Comparison of ENCODE assay signal across 18 cellular contexts in the genomic region with DNA sequence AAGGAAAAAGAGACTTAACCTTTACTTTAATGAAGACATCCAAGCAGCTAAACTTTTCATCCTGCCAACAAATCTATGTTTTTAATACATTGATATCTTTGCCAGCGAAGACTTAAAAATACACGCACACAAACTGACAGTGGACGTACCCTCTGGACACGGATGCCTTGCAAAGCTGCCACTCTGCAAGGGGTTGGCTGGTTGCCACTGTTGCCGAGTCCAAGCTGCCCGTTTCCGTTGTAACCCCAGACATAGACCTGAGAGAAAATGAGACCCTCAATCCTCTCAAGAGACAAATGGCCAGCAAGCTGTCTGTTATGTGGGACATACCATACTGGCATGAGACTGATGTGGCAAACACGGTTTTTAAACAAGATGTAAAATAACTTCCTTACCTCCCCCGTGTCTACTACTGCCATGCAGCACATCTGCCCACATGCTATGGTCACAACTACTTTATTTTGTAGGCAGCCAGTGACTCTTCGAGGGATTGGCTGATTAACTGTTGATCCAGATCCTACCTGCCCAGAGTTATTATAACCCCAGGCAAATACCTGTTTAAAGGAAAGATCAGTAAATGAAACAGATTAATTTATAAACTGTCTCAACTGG. TPM values are rescaled to one million over a fixed set of nuclear protein-coding genes. Genes with fewer than 3 reads are reported as not detected.
DNase-seq lines count a peak whose midpoint lies in the region; ATAC-seq and TF ChIP-seq lines count a peak whose summit lies in the region.
"Had no signal": no experiment of that assay in that cellular context is flagged by ENCODE, and none has a peak within 500 bp of the region (broad histone marks: within the 10 kb centered on the region; RNA-seq: fewer than 3 reads in every experiment).

No MANE protein-coding gene starts in this region.

- TF ChIP-seq POLR2A in esophagus squamous epithelium (IDR thresholded peaks at IDR 0.05): no peak

- ATAC-seq in psoas muscle (peak in 3 of 4 donors; percentile 46 to 75 (median 59)), GM18498 (IDR thresholded peaks at IDR 0.05; ENCODE audit: unreplicated experiment) (no peak)
- ATAC-seq: activated T-cell treated with anti-CD3 and anti-CD28 coated beads, Interleukin-2, amount 50 U/mL, for 72 hours; foreskin keratinocyte had no signal

- H3K27me3 ChIP-seq in esophagus squamous epithelium (no peaks in the 10 kb centered on the region), psoas muscle (ENCODE audit: insufficient read depth in 3 of 3, low read length in 2 of 3) (no peaks in the 10 kb centered on the region)
- H3K27me3 ChIP-seq: cardiac muscle cell, foreskin keratinocyte, stomach had no signal

- H3K4me3 ChIP-seq in esophagus squamous epithelium (peak overlapping the region in 1 of 4 donors; percentile 25), psoas muscle (peak overlapping the region; percentile 49)
- H3K4me3 ChIP-seq: cardiac muscle cell, lung, stomach had no signal

- DNase-seq in CD1c-positive myeloid dendritic cell (ENCODE audit: extremely low spot score) (peak; percentile 14), NCI-H69 (lab: John Stamatoyannopoulos, UW) (peak; percentile 9), esophagus squamous epithelium (lab: John Stamatoyannopoulos, UW) (no peak), psoas muscle (peak; percentile 34 to 73), NCI-H2107 (lab: John Stamatoyannopoulos, UW) (no peak), NOMO-1 treated with DMSO at 0.1 percent for 48 hours (lab: John Stamatoyannopoulos, UW; ENCODE audit: unreplicated experiment) (no peak)
- DNase-seq: activated CD4-positive, alpha-beta T cell treated with anti-CD3 and anti-CD28 coated beads for 1 hour; activated naive CD4-positive, alpha-beta T cell treated with anti-CD3 and anti-CD28 coated beads, Interleukin-2, amount 10 ng/mL, durations not matched to agents 7 days and 5 days; activated T-cell treated with anti-CD3 and anti-CD28 coated beads, Interleukin-2, amount 50 U/mL, for 72 hours; CD4-positive, CD25-positive, alpha-beta regulatory T cell; erythroblast; foreskin keratinocyte; NCI-H1436 treated with DMSO at 0.1 percent for 48 hours; NCI-H2171; stomach had no signal

- peaks cover 0 to 17% (median 0%) of the 10 kb centered on the region in 3 donors for H3K36me3 ChIP-seq in esophagus squamous epithelium
- peaks cover 2 to 13% of the 10 kb centered on the region in 2 donors for H3K36me3 ChIP-seq in psoas muscle (ENCODE audit: insufficient read depth in 1 of 2, low read depth in 1 of 2)
- H3K36me3 ChIP-seq: cardiac muscle cell had no signal

- intact Hi-C loops in esophagus squamous epithelium (cut with DNase I) (no loop called here), psoas muscle (cut with DNase I) (no loop called here)

- H3K9me3 ChIP-seq in esophagus squamous epithelium (no peaks in the 10 kb centered on the region), psoas muscle (no peaks in the 10 kb centered on the region)
- H3K9me3 ChIP-seq: stomach had no signal

- WGBS in esophagus squamous epithelium, 2 donors: 57 to 61% methylated on average over 10 of the region's 10 CpGs
- WGBS in psoas muscle, 3 donors: 21 to 29% (median 25%) methylated on average over 10 of the region's 10 CpGs

- peak overlapping the region in 3 of 4 donors; percentile 1 to 55 (median 41) for H3K27ac ChIP-seq in esophagus squamous epithelium
- no peak overlapping the region for H3K27ac ChIP-seq in psoas muscle
- H3K27ac ChIP-seq: cardiac muscle cell, foreskin keratinocyte, stomach had no signal

- H3K4me1 ChIP-seq in esophagus squamous epithelium: peaks cover 7 to 57% (median 38%) of the 10 kb centered on the region in 3 donors
- peaks cover 16% of the 10 kb centered on the region for H3K4me1 ChIP-seq in psoas muscle

- TF ChIP-seq CTCF in esophagus squamous epithelium (IDR thresholded peaks at IDR 0.05): no peak
- no peak for TF ChIP-seq CTCF in psoas muscle (IDR thresholded peaks at IDR 0.05)

RNA-seq across cellular contexts. Expression of a gene that starts 21.2 kb away (rescaled TPM):
- 10 to 100 TPM in 3 of 4 donors, 1 to 10 TPM in 1; 8.1 to 24.7 (median 14.9) TPM for total RNA-seq in esophagus squamous epithelium
- total RNA-seq in psoas muscle: 10 to 100 TPM in 2 of 4 donors, 1 to 10 TPM in 2; 2.8 to 18.5 (median 10.3) TPM
- polyA plus RNA-seq in psoas muscle: 1 to 10 TPM; 3.1 to 8.2 (median 3.5) TPM

Comparison
In these comparisons a context has a peak if more than half of its experiments do, and no peak if none do; other contexts are left out.
1. DNase-seq: peak in CD1c-positive myeloid dendritic cell (single experiment), NCI-H69 (single experiment) and psoas muscle (2 of 2); none in esophagus squamous epithelium (single experiment), NCI-H2107 (single experiment) and NOMO-1 treated with DMSO at 0.1 percent for 48 hours (single experiment).